Comparison of ENCODE assay signal across 25 cellular contexts in genomic region chr2:52017836-52018235, GRCh38.
"Had no signal": no experiment of that assay in that cellular context is flagged by ENCODE, and none has a peak within 500 bp of the region (broad histone marks: within the 10 kb centered on the region; RNA-seq: fewer than 3 reads in every experiment).

No MANE protein-coding gene starts in this region.

- H3K4me3 ChIP-seq: left ventricle myocardium inferior, lung, mucosa of descending colon, ovary, prostate gland, skin epidermis, stomach, testis, thyroid gland, transverse colon, upper lobe of right lung had no signal

- H3K9me3 ChIP-seq: left ventricle myocardium inferior, mucosa of descending colon, ovary, prostate gland, testis, thyroid gland, transverse colon, upper lobe of right lung had no signal

- H3K4me1 ChIP-seq: left ventricle myocardium inferior, prostate gland, stomach, testis, thyroid gland, transverse colon, upper lobe of right lung had no signal

- DNase-seq: hypothalamus; immature natural killer cell; left ventricle myocardium inferior; midbrain; mucosa of descending colon; naive thymus-derived CD4-positive, alpha-beta T cell; ovary; retina; stimulated activated CD4-positive, alpha-beta T cell treated with anti-CD3 and anti-CD28 coated beads, Interleukin-12 subunit alpha, Interleukin-12 subunit beta, amount 100 ng/mL, for 4 hours; stimulated activated CD4-positive, alpha-beta T cell treated with anti-CD3 and anti-CD28 coated beads, Interleukin-15, amount 100 ng/mL, for 24 hours; stimulated activated CD4-positive, alpha-beta T cell treated with anti-CD3 and anti-CD28 coated beads, Interleukin-2, amount 100 ng/mL, for 24 hours; stimulated activated CD4-positive, alpha-beta T cell treated with anti-CD3 and anti-CD28 coated beads, Interleukin-4, amount 100 ng/mL, for 1 hour; stimulated activated naive B cell treated with anti-CD40 and anti-IgM and Interleukin-4, amounts not matched to agents 10 μg/mL and 1 μg/mL and 100 μg/mL, for 72 hours; stimulated activated naive CD8-positive, alpha-beta T cell treated with anti-CD3 and anti-CD28 coated beads, Interleukin-15, Interleukin-2, amounts not matched to agents 100 U/mL and 50 U/mL, for 24 hours; stomach; testis; thyroid gland; transverse colon; upper lobe of right lung had no signal

- H3K36me3 ChIP-seq: left ventricle myocardium inferior, ovary, prostate gland, stomach, thyroid gland, transverse colon, upper lobe of right lung had no signal

- H3K27me3 Mint-ChIP-seq: naive thymus-derived CD4-positive, alpha-beta T cell; natural killer cell treated with Interleukin-12 subunit alpha and Interleukin-12 subunit beta and Interleukin-15 and Interleukin-18, amount 100 ng/mL, for 72 hours; stimulated activated naive B cell treated with anti-CD40 and anti-IgM and Interleukin-4, amounts not matched to agents 10 μg/mL and 1 μg/mL and 100 μg/mL, for 72 hours had no signal

- H3K36me3 Mint-ChIP-seq: immature natural killer cell; stimulated activated naive B cell treated with anti-CD40 and anti-IgM and Interleukin-4, amounts not matched to agents 10 μg/mL and 1 μg/mL and 100 μg/mL, for 72 hours had no signal

- H3K27ac ChIP-seq: left ventricle myocardium inferior, ovary, prostate gland, skin epidermis, stomach, testis, thyroid gland, transverse colon, upper lobe of right lung had no signal

- H3K4me1 Mint-ChIP-seq: immature natural killer cell; naive thymus-derived CD4-positive, alpha-beta T cell; stimulated activated naive B cell treated with anti-CD40 and anti-IgM and Interleukin-4, amounts not matched to agents 10 μg/mL and 1 μg/mL and 100 μg/mL, for 72 hours had no signal

- H3K4me3 Mint-ChIP-seq: immature natural killer cell; naive thymus-derived CD4-positive, alpha-beta T cell; natural killer cell treated with Interleukin-12 subunit alpha and Interleukin-12 subunit beta and Interleukin-15 and Interleukin-18, amount 100 ng/mL, for 72 hours; stimulated activated naive B cell treated with anti-CD40 and anti-IgM and Interleukin-4, amounts not matched to agents 10 μg/mL and 1 μg/mL and 100 μg/mL, for 72 hours had no signal

- ATAC-seq: mucosa of descending colon; naive thymus-derived CD4-positive, alpha-beta T cell; natural killer cell treated with Interleukin-12 subunit alpha and Interleukin-12 subunit beta and Interleukin-15 and Interleukin-18, amount 100 ng/mL, for 72 hours; right cardiac atrium; sciatic nerve; stimulated activated naive B cell treated with anti-CD40 and anti-IgM and Interleukin-4, amounts not matched to agents 10 μg/mL and 1 μg/mL and 100 μg/mL, for 72 hours; stimulated activated naive CD8-positive, alpha-beta T cell treated with anti-CD3 and anti-CD28 coated beads, Interleukin-15, Interleukin-2, amounts not matched to agents 100 U/mL and 50 U/mL, for 24 hours; upper lobe of right lung had no signal

- H3K27me3 ChIP-seq: ovary, stomach, testis, thyroid gland, transverse colon, upper lobe of right lung had no signal

- H3K27ac Mint-ChIP-seq: immature natural killer cell; naive thymus-derived CD4-positive, alpha-beta T cell; natural killer cell treated with Interleukin-12 subunit alpha and Interleukin-12 subunit beta and Interleukin-15 and Interleukin-18, amount 100 ng/mL, for 72 hours; stimulated activated naive B cell treated with anti-CD40 and anti-IgM and Interleukin-4, amounts not matched to agents 10 μg/mL and 1 μg/mL and 100 μg/mL, for 72 hours had no signal
